ENCODE assay signal across 21 cellular contexts in genomic region chr5:103487253-103487652, GRCh38.
A peak's percentile ranks its signal among the peaks of the same experiment; 100 is the strongest.
DNase-seq lines count a peak whose midpoint lies in the region; ATAC-seq and TF ChIP-seq lines count a peak whose summit lies in the region.
"Had no signal": no experiment of that assay in that cellular context is flagged by ENCODE, and none has a peak within 500 bp of the region (broad histone marks: within the 10 kb centered on the region; RNA-seq: fewer than 3 reads in every experiment).

No MANE protein-coding gene starts in this region.

- H3K27ac ChIP-seq in KMS-11, result peak overlapping the region; percentile 66
- no peak overlapping the region for H3K27ac ChIP-seq in brain microvascular endothelial cell
- no peak overlapping the region for H3K27ac ChIP-seq in suprapubic skin
- H3K27ac ChIP-seq: stomach, vagina had no signal

- peaks cover 33% of the 10 kb centered on the region for H3K4me1 ChIP-seq in KMS-11 (ENCODE audit: low read depth, poor library complexity, severe bottlenecking)
- H3K4me1 ChIP-seq in suprapubic skin, result no peaks in the 10 kb centered on the region
- H3K4me1 ChIP-seq: vagina had no signal

- H4K20me1 ChIP-seq in KMS-11 (ENCODE audit: insufficient read depth), result no peaks in the 10 kb centered on the region

- no peaks in the 10 kb centered on the region for H3K36me3 Mint-ChIP-seq in neural crest cell (ENCODE audit: low read depth)
- H3K36me3 Mint-ChIP-seq: activated CD4-positive, alpha-beta memory T cell treated with anti-CD3 and anti-CD28 coated beads for 36 hours; activated naive CD4-positive, alpha-beta T cell treated with anti-CD3 and anti-CD28 coated beads, Interleukin-2, amount 50 U/mL, for 72 hours; naive B cell had no signal

- peak; percentile 81 for DNase-seq in AG10803 (ENCODE audit: low read depth)
- DNase-seq in brain microvascular endothelial cell, result no peak
- DNase-seq in neural crest cell (ENCODE audit: low read depth, low spot score), result no peak
- no peak for DNase-seq in NCI-H2081 (lab: John Stamatoyannopoulos, UW)
- DNase-seq in suprapubic skin (ENCODE audit: low spot score in 2 of 2), result no peak
- DNase-seq: activated CD4-positive, alpha-beta memory T cell treated with anti-CD3 and anti-CD28 coated beads for 36 hours; activated T-cell treated with anti-CD3 and anti-CD28 coated beads, Interleukin-2, amount 50 U/mL, for 48 hours; Calu3; central memory CD4-positive, alpha-beta T cell; effector memory CD4-positive, alpha-beta T cell; H7; naive B cell; NCI-H2029; stimulated activated CD4-positive, alpha-beta T cell treated with anti-CD3 and anti-CD28 coated beads, Interleukin-15, amount 100 ng/mL, for 24 hours; stomach had no signal

- H3K27me3 ChIP-seq in KMS-11 (ENCODE audit: insufficient read depth, low read depth) (no peaks in the 10 kb centered on the region), brain microvascular endothelial cell (replicated peaks) (no peaks in the 10 kb centered on the region), suprapubic skin (no peaks in the 10 kb centered on the region)
- H3K27me3 ChIP-seq: stomach, vagina had no signal

- peak overlapping the region; percentile 59 for H3K4me2 ChIP-seq in KMS-11

- TF ChIP-seq EP300 in suprapubic skin (IDR thresholded peaks at IDR 0.05), result no peak

- no peaks in the 10 kb centered on the region for H3K79me2 ChIP-seq in KMS-11 (ENCODE audit: insufficient read depth, low read depth)

- H3K4me3 Mint-ChIP-seq in neural crest cell, result no peak overlapping the region
- H3K4me3 Mint-ChIP-seq: activated CD4-positive, alpha-beta memory T cell treated with anti-CD3 and anti-CD28 coated beads for 36 hours; naive B cell had no signal

- H3K4me1 Mint-ChIP-seq in neural crest cell, result peaks cover 43% of the 10 kb centered on the region
- H3K4me1 Mint-ChIP-seq: naive B cell had no signal

- TF ChIP-seq CTCF in AG10803 (conservative IDR thresholded peaks at IDR 0.05; ENCODE audit: low read length) (peak; percentile 36), KMS-11 (conservative IDR thresholded peaks at IDR 0.05; ENCODE audit: low read depth, low read length) (no peak), brain microvascular endothelial cell (IDR thresholded peaks at IDR 0.05; ENCODE audit: low read depth, low read length, missing control alignments) (peak; percentile 12), neural crest cell (conservative IDR thresholded peaks at IDR 0.05) (no peak), suprapubic skin (IDR thresholded peaks at IDR 0.05) (no peak)

- no peaks in the 10 kb centered on the region for H3K9me3 Mint-ChIP-seq in neural crest cell
- H3K9me3 Mint-ChIP-seq: activated CD4-positive, alpha-beta memory T cell treated with anti-CD3 and anti-CD28 coated beads for 36 hours; activated naive CD4-positive, alpha-beta T cell treated with anti-CD3 and anti-CD28 coated beads, Interleukin-2, amount 50 U/mL, for 72 hours; naive B cell had no signal

- H3K9me3 ChIP-seq in suprapubic skin, result no peaks in the 10 kb centered on the region
- H3K9me3 ChIP-seq: stomach, vagina had no signal

- peak overlapping the region; percentile 14; the same call in 1 of the 2 replicates for H3K9ac ChIP-seq in KMS-11

- peak overlapping the region; percentile 6 for H2AFZ ChIP-seq in KMS-11 (ENCODE audit: low read depth)

- H3K4me3 ChIP-seq in AG10803 (ENCODE audit: low read length), result no peak overlapping the region
- no peak overlapping the region for H3K4me3 ChIP-seq in KMS-11 (IDR thresholded peaks at IDR 0.05; ENCODE audit: insufficient read depth, low read depth, low read length)
- H3K4me3 ChIP-seq in brain microvascular endothelial cell (ENCODE audit: low read depth, low read length), result no peak overlapping the region
- no peak overlapping the region for H3K4me3 ChIP-seq in suprapubic skin
- H3K4me3 ChIP-seq: stomach, vagina had no signal

- WGBS in suprapubic skin, result 51% methylated on average over 6 of the region's 6 CpGs

- TF ChIP-seq POLR2A in suprapubic skin (IDR thresholded peaks at IDR 0.05), result no peak

- in situ Hi-C loops in brain microvascular endothelial cell (cut with HindIII; ENCODE audit: low pct_ligation_motif_present, low sequenced_read_pairs), result no loop called here

- H3K27me3 Mint-ChIP-seq in neural crest cell (ENCODE audit: low read depth), result no peaks in the 10 kb centered on the region

- ATAC-seq in GM19328 (IDR thresholded peaks at IDR 0.05; ENCODE audit: unreplicated experiment) (no peak), HG03097 (IDR thresholded peaks at IDR 0.05; ENCODE audit: low FRiP score, unreplicated experiment) (no peak)
- ATAC-seq: activated naive CD4-positive, alpha-beta T cell treated with anti-CD3 and anti-CD28 coated beads, Interleukin-2, amount 50 U/mL, for 72 hours; Panc1 had no signal

- H3K27ac Mint-ChIP-seq in neural crest cell (ENCODE audit: unreplicated experiment), result peak overlapping the region; percentile 25
- H3K27ac Mint-ChIP-seq: activated CD4-positive, alpha-beta memory T cell treated with anti-CD3 and anti-CD28 coated beads for 36 hours; activated naive CD4-positive, alpha-beta T cell treated with anti-CD3 and anti-CD28 coated beads, Interleukin-2, amount 50 U/mL, for 72 hours; naive B cell had no signal

- no peaks in the 10 kb centered on the region for H3K36me3 ChIP-seq in KMS-11 (ENCODE audit: insufficient read depth)
- no peaks in the 10 kb centered on the region for H3K36me3 ChIP-seq in brain microvascular endothelial cell (replicated peaks)
- H3K36me3 ChIP-seq in suprapubic skin, result no peaks in the 10 kb centered on the region
- H3K36me3 ChIP-seq: stomach, vagina had no signal

Comparison
In these comparisons a context has a peak if more than half of its experiments do, and no peak if none do; other contexts are left out.
1. CTCF ChIP-seq: peak in AG10803 (single experiment) and brain microvascular endothelial cell (single experiment); none in KMS-11 (single experiment), neural crest cell (single experiment) and suprapubic skin (0 of 2).